ENCODE assay signal across 23 cellular contexts in the genomic region with DNA sequence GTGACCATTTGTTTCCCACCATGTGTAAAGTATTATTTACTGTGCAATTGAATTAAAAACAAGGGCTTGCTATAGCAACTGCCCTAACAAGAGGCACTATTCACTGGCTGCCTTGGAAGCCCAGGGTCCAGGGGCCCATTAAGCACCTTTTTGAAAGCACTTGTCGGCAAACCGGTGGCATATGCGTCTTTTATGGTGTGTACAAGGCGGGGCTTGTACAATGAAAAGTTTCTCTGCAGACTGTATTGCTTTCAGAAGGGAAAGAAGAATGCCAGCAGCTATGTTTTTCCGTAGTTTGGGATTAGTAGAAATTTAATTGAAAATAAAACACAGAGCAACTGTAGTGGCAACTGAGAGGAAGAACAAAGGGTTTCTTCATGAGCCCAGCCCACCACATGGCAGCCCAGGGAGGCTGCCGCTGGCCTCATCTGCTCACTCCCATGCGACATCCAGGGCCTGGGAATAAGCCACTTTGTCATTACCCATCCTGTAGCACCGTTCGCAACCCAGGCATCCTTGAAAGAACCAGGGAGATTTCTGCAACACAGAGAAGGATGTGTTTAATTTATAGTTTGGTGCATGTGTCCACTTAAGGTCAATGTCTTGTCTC.
DNase-seq lines count a peak whose midpoint lies in the region; ATAC-seq lines count a peak whose summit lies in the region.
"Had no signal": no experiment of that assay in that cellular context is flagged by ENCODE, and none has a peak within 500 bp of the region (broad histone marks: within the 10 kb centered on the region; RNA-seq: fewer than 3 reads in every experiment).

No MANE protein-coding gene starts in this region.

- no peak for ATAC-seq in GM21390 (IDR thresholded peaks at IDR 0.05; ENCODE audit: unreplicated experiment)
- ATAC-seq: activated CD4-positive, alpha-beta T cell treated with anti-CD3 and anti-CD28 coated beads for 36 hours; CD8-positive, alpha-beta T cell; Right ventricle myocardium inferior; upper lobe of right lung had no signal

- DNase-seq in DMS53 (lab: John Stamatoyannopoulos, UW): peak; percentile 17
- no peak for DNase-seq in DMS53 treated with DMSO at 0.1 percent for 48 hours (lab: John Stamatoyannopoulos, UW; ENCODE audit: unreplicated experiment)
- DNase-seq in NCI-H774 (lab: John Stamatoyannopoulos, UW): peak; percentile 89
- DNase-seq in left kidney (ENCODE audit: low read depth, low spot score): peak; percentile 42
- DNase-seq in stimulated activated naive CD4-positive, alpha-beta T cell treated with Interleukin-2 at 50 U/mL for 16 hours (lab: John Stamatoyannopoulos, UW): no peak
- no peak for DNase-seq in activated gamma-delta T cell treated with Interleukin-2 at 50 U/mL for 16 hours
- DNase-seq: activated CD4-positive, alpha-beta T cell treated with anti-CD3 and anti-CD28 coated beads for 36 hours; activated T-cell treated with anti-CD3 and anti-CD28 coated beads, Interleukin-2, amount 50 U/mL, for 1 hour; adrenal gland; CD8-positive, alpha-beta T cell; GDM1; glutamatergic neuron; kidney glomerular epithelial cell; naive B cell; NCI-H526 treated with DMSO at 0.1 percent for 48 hours; sigmoid colon; stimulated activated CD4-positive, alpha-beta T cell treated with anti-CD3 and anti-CD28 coated beads, Interleukin-2, amount 100 ng/mL, for 48 hours; upper lobe of right lung had no signal

- H3K27ac ChIP-seq in temporal lobe (ENCODE audit: low read depth, low read length): peak overlapping the region; percentile 85
- H3K27ac ChIP-seq: 22Rv1, adrenal gland, epithelial cell of prostate, sigmoid colon, upper lobe of right lung had no signal

Comparison
In these comparisons a context has a peak if more than half of its experiments do, and no peak if none do; other contexts are left out.
1. DNase-seq: peak in DMS53 (single experiment), NCI-H774 (single experiment) and left kidney (single experiment); none in DMS53 treated with DMSO at 0.1 percent for 48 hours (single experiment), stimulated activated naive CD4-positive, alpha-beta T cell treated with Interleukin-2 at 50 U/mL for 16 hours (single experiment) and activated gamma-delta T cell treated with Interleukin-2 at 50 U/mL for 16 hours (single experiment).